1 cellular context compared by ENCODE assay signal in genomic region chr16:31179747-31180458, GRCh38.
A peak's percentile ranks its signal among the peaks of the same experiment; 100 is the strongest.
TF ChIP-seq lines count a peak whose summit lies in the region.

Gene FUS (plus strand): TSS chr16:31180139. CDS start chr16:31180215, 76 bp downstream.

TF ChIP-seq in H1, 55 proteins besides CTCF, POLR2A, EP300 and RAD21 (continued from another document):
- TF ChIP-seq SIRT6 (IDR thresholded peaks at IDR 0.05; ENCODE audit: low read length) (peak; percentile 26), EGR1 (IDR thresholded peaks at IDR 0.05; ENCODE audit: borderline replicate concordance, low read depth, low read length) (peak; percentile 100), HDAC6 (IDR thresholded peaks at IDR 0.05; ENCODE audit: low read depth, low read length) (no peak), JUND (IDR thresholded peaks at IDR 0.05; ENCODE audit: low read length) (peak; percentile 98), SUZ12 (IDR thresholded peaks at IDR 0.05; ENCODE audit: low read length) (no peak), EZH2 (IDR thresholded peaks at IDR 0.05; ENCODE audit: low read depth, low read length, severe bottlenecking) (no peak), GABPA (IDR thresholded peaks at IDR 0.05; ENCODE audit: borderline replicate concordance, insufficient read depth, low read length) (no peak), SIX5 (IDR thresholded peaks at IDR 0.05; ENCODE audit: low read depth, low read length) (peak; percentile 45; the same call in 1 of the 2 replicates), CTBP2 (IDR thresholded peaks at IDR 0.05; ENCODE audit: borderline replicate concordance, insufficient read depth, insufficient read length, low read length) (no peak), GTF2F1 (IDR thresholded peaks at IDR 0.05; ENCODE audit: borderline replicate concordance, low read depth, low read length) (peak; percentile 96), CHD1 (IDR thresholded peaks at IDR 0.05; ENCODE audit: low read depth, low read length) (peak; percentile 98), CREB1 (IDR thresholded peaks at IDR 0.05) (peak; percentile 49; the same call in 1 of the 2 replicates), KDM5A (IDR thresholded peaks at IDR 0.05; ENCODE audit: low read length) (no peak), SP1 (IDR thresholded peaks at IDR 0.05; ENCODE audit: low read depth, low read length) (peak; percentile 91), RBBP5 (IDR thresholded peaks at IDR 0.05; ENCODE audit: borderline replicate concordance, low read depth, low read length) (no peak; the same call in 1 of the 2 replicates), PHF8 (conservative IDR thresholded peaks at IDR 0.05; ENCODE audit: low read depth, low read length) (peak; percentile 98), ZNF274 (IDR thresholded peaks at IDR 0.05; ENCODE audit: borderline replicate concordance, extremely low read depth, low read length) (no peak), YY1 (IDR thresholded peaks at IDR 0.05; ENCODE audit: low read depth, low read length) (peak; percentile 93), MAX (IDR thresholded peaks at IDR 0.05) (peak; percentile 72), TAF1 (IDR thresholded peaks at IDR 0.05; ENCODE audit: low read depth, low read length) (peak; percentile 100), ASH2L (IDR thresholded peaks at IDR 0.05; ENCODE audit: low read length) (peak; percentile 79), BCL11A (IDR thresholded peaks at IDR 0.05; ENCODE audit: low read depth in 2 of 2, low read length in 2 of 2) (no peak), RXRA (IDR thresholded peaks at IDR 0.05; ENCODE audit: insufficient read depth, low read depth, low read length) (no peak), NRF1 (IDR thresholded peaks at IDR 0.05; ENCODE audit: low read depth, low read length) (0 out of 2 replicates have a peak, but pooled peaks have one; percentile 29), E2F6 (IDR thresholded peaks at IDR 0.05) (no peak), TBP (IDR thresholded peaks at IDR 0.05; ENCODE audit: low read depth, low read length) (peak; percentile 99), USF2 (IDR thresholded peaks at IDR 0.05; ENCODE audit: low read length) (no peak), POLR2AphosphoS5 (IDR thresholded peaks at IDR 0.05; ENCODE audit: low read depth, low read length) (peak; percentile 100), KDM4A (IDR thresholded peaks at IDR 0.05; ENCODE audit: low read depth, low read length, severe bottlenecking) (peak; percentile 11), BRCA1 (IDR thresholded peaks at IDR 0.05; ENCODE audit: low read depth, low read length) (0 out of 2 replicates have a peak, but pooled peaks have one; percentile 18), TAF7 (optimal IDR thresholded peaks at IDR 0.05; ENCODE audit: borderline replicate concordance, low read depth, low read length) (peak; percentile 100), TEAD4 (IDR thresholded peaks at IDR 0.05; ENCODE audit: low read depth, low read length) (no peak), KDM1A (IDR thresholded peaks at IDR 0.05; ENCODE audit: borderline replicate concordance, low read length) (no peak), SIN3A (conservative IDR thresholded peaks at IDR 0.05 in 1 of 2, IDR thresholded peaks at IDR 0.05 in 1 of 2; ENCODE audit: low read depth in 1 of 2, low read length in 2 of 2) (0 out of 4 replicates have a peak, but pooled peaks of 1 of the 2 experiments have one; percentile 36)
